1 cellular context compared by ENCODE assay signal in genomic region chr9:132945186-132946130, GRCh38.
TF ChIP-seq lines count a peak whose summit lies in the region.

No MANE protein-coding gene starts in this region.

TF ChIP-seq in K562, 482 proteins besides CTCF, POLR2A, EP300 and RAD21 (continued from another document and continues in another):
- no peak for TF ChIP-seq HNRNPH1 (optimal IDR thresholded peaks at IDR 0.05; ENCODE audit: low read depth, low read length)
- TF ChIP-seq NR2C1 (IDR thresholded peaks at IDR 0.05), result no peak
- TF ChIP-seq NR2C1 (tag; IDR thresholded peaks at IDR 0.05), result no peak
- TF ChIP-seq POLR3A (IDR thresholded peaks at IDR 0.05; ENCODE audit: borderline replicate concordance, extremely low read depth, insufficient read depth, insufficient read length), result no peak
- no peak for TF ChIP-seq ZNF384 (IDR thresholded peaks at IDR 0.05; ENCODE audit: low read depth, low read length)
- TF ChIP-seq MTA3 (IDR thresholded peaks at IDR 0.05; ENCODE audit: borderline replicate concordance), result no peak
- no peak for TF ChIP-seq ZBTB2 (IDR thresholded peaks at IDR 0.05)
- TF ChIP-seq SMAD4 (CRISPR knock-in tag; conservative IDR thresholded peaks at IDR 0.05), result no peak
- TF ChIP-seq POLR3G (IDR thresholded peaks at IDR 0.05; ENCODE audit: extremely low read depth, insufficient read length, insufficient replicate concordance), result no peak
- no peak for TF ChIP-seq ZNF512 (tag; IDR thresholded peaks at IDR 0.05)
- TF ChIP-seq HDAC3 (IDR thresholded peaks at IDR 0.05; ENCODE audit: borderline replicate concordance, partially characterized antibody), result no peak
- no peak for TF ChIP-seq TAF15 (IDR thresholded peaks at IDR 0.05; ENCODE audit: low read depth, low read length)
- TF ChIP-seq ZNF280B (CRISPR knock-in tag; IDR thresholded peaks at IDR 0.05), result no peak
- no peak for TF ChIP-seq RBM17 (IDR thresholded peaks at IDR 0.05; ENCODE audit: borderline replicate concordance, low read depth, low read length)
- no peak for TF ChIP-seq GABPB2 (CRISPR knock-in tag; conservative IDR thresholded peaks at IDR 0.05)
- TF ChIP-seq ZNF511 (CRISPR knock-in tag; IDR thresholded peaks at IDR 0.05), result no peak
- TF ChIP-seq ZNF707 (CRISPR knock-in tag; conservative IDR thresholded peaks at IDR 0.05), result no peak
- peak; percentile 71 for TF ChIP-seq PHF20 (IDR thresholded peaks at IDR 0.05; ENCODE audit: partially characterized antibody)
- no peak for TF ChIP-seq SIRT6 (IDR thresholded peaks at IDR 0.05; ENCODE audit: low read depth, low read length)
- no peak for TF ChIP-seq MAFG (tag; conservative IDR thresholded peaks at IDR 0.05)
- TF ChIP-seq SMARCA5 (IDR thresholded peaks at IDR 0.05), result peak; percentile 98
- no peak for TF ChIP-seq MXI1 (IDR thresholded peaks at IDR 0.05; ENCODE audit: low read depth, low read length)
- no peak for TF ChIP-seq SNAPC5 (CRISPR knock-in tag; IDR thresholded peaks at IDR 0.05)
- TF ChIP-seq CCNT2 (IDR thresholded peaks at IDR 0.05; ENCODE audit: borderline replicate concordance, extremely low read depth, insufficient read length, low read depth, low read length), result no peak
- TF ChIP-seq ZNF212 (CRISPR knock-in tag; IDR thresholded peaks at IDR 0.05), result no peak
- TF ChIP-seq BMI1 (IDR thresholded peaks at IDR 0.05; ENCODE audit: low read length), result no peak
- no peak for TF ChIP-seq STAT5A (IDR thresholded peaks at IDR 0.05; ENCODE audit: borderline replicate concordance, low read length)
- TF ChIP-seq ZFP1 (CRISPR knock-in tag; IDR thresholded peaks at IDR 0.05), result no peak
- no peak for TF ChIP-seq ZKSCAN1 (IDR thresholded peaks at IDR 0.05; ENCODE audit: low read depth, low read length)
- TF ChIP-seq ATF6 (CRISPR knock-in tag; IDR thresholded peaks at IDR 0.05), result no peak
- TF ChIP-seq TAL1 (IDR thresholded peaks at IDR 0.05), result no peak
- no peak for TF ChIP-seq FOXA1 (IDR thresholded peaks at IDR 0.05; ENCODE audit: borderline replicate concordance)
- TF ChIP-seq ZNF24 (IDR thresholded peaks at IDR 0.05), result peak; percentile 44; the same call in 1 of the 2 replicates
- peak; percentile 19; the same call in 1 of the 2 replicates for TF ChIP-seq FOSL1 (tag; conservative IDR thresholded peaks at IDR 0.05)
- TF ChIP-seq NELFE (IDR thresholded peaks at IDR 0.05; ENCODE audit: insufficient read depth, insufficient read length), result no peak
- TF ChIP-seq SP2 (IDR thresholded peaks at IDR 0.05; ENCODE audit: extremely low read depth, low read depth, low read length, poor library complexity, severe bottlenecking), result no peak
- no peak for TF ChIP-seq SP1 (CRISPR knock-in tag; IDR thresholded peaks at IDR 0.05)
- TF ChIP-seq CHD4 (IDR thresholded peaks at IDR 0.05; ENCODE audit: insufficient read depth, insufficient replicate concordance, low read depth, low read length, poor library complexity, severe bottlenecking), result peak; percentile 96
- TF ChIP-seq HNRNPLL (IDR thresholded peaks at IDR 0.05; ENCODE audit: low read depth, low read length, poor library complexity, severe bottlenecking), result no peak
- TF ChIP-seq FOXM1 (IDR thresholded peaks at IDR 0.05; ENCODE audit: low read depth), result peak; percentile 27; the same call in 1 of the 2 replicates
- no peak for TF ChIP-seq FOXM1 (CRISPR knock-in tag; IDR thresholded peaks at IDR 0.05; ENCODE audit: low read depth)
- no peak for TF ChIP-seq CCAR2 (IDR thresholded peaks at IDR 0.05; ENCODE audit: low read depth, low read length)
- no peak for TF ChIP-seq PTRF (tag; IDR thresholded peaks at IDR 0.05)
- TF ChIP-seq PTBP1 (IDR thresholded peaks at IDR 0.05; ENCODE audit: low read depth, low read length), result no peak
- peak; percentile 99 for TF ChIP-seq HDAC2 (IDR thresholded peaks at IDR 0.05)
- no peak for TF ChIP-seq AFF4 (CRISPR knock-in tag; IDR thresholded peaks at IDR 0.05)
- no peak for TF ChIP-seq POLR2AphosphoS2 (IDR thresholded peaks at IDR 0.05; ENCODE audit: low read length)
- TF ChIP-seq HOXB6 (CRISPR knock-in tag; IDR thresholded peaks at IDR 0.05; ENCODE audit: borderline replicate concordance), result no peak
- TF ChIP-seq ZNF76 (CRISPR knock-in tag; IDR thresholded peaks at IDR 0.05; ENCODE audit: borderline replicate concordance), result no peak
- no peak for TF ChIP-seq UBTF (IDR thresholded peaks at IDR 0.05; ENCODE audit: borderline replicate concordance in 1 of 2, low read depth in 2 of 2, low read length in 2 of 2)
- TF ChIP-seq MEF2A (IDR thresholded peaks at IDR 0.05; ENCODE audit: control insufficient read depth, low read depth, low read length), result no peak
- no peak for TF ChIP-seq RUNX1 (IDR thresholded peaks at IDR 0.05; ENCODE audit: low read depth)
- TF ChIP-seq ETV1 (tag; conservative IDR thresholded peaks at IDR 0.05; ENCODE audit: low read depth), result peak; percentile 47
- no peak for TF ChIP-seq CHAMP1 (IDR thresholded peaks at IDR 0.05)
- TF ChIP-seq CGGBP1 (CRISPR knock-in tag; IDR thresholded peaks at IDR 0.05), result no peak
- no peak for TF ChIP-seq FOXP1 (CRISPR knock-in tag; IDR thresholded peaks at IDR 0.05)
